Comparison of ENCODE assay signal across 31 cellular contexts in the genomic region with DNA sequence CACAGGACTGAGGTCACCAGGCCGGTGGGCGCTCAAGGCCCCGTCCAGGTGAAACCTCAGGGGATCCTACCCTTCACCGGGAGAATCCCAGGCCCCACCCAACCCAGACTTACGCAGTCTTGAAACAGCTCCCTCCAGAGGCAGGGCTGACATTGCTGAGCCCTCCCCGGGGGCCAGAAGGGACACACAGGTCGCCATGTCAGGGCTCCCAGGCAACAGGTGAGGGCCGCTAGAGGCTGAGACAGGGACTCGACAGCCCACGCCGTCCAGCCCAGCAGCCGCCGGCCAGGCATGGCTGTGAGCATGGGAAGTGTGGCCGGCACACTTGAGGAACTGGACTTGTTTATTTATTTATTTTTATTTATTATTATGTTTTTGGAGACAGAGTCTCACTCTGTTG. TPM values are rescaled to one million over a fixed set of nuclear protein-coding genes. Genes with fewer than 3 reads are reported as not detected.
DNase-seq lines count a peak whose midpoint lies in the region; FAIRE-seq and TF ChIP-seq lines count a peak whose summit lies in the region.
"Had no signal": no experiment of that assay in that cellular context is flagged by ENCODE, and none has a peak within 500 bp of the region (broad histone marks: within the 10 kb centered on the region; RNA-seq: fewer than 3 reads in every experiment).

No MANE protein-coding gene starts in this region.

- no peak overlapping the region for H3K4me2 ChIP-seq in DOHH2 (ENCODE audit: low read length)
- H3K4me2 ChIP-seq in smooth muscle cell, result no peak overlapping the region
- no peak overlapping the region for H3K4me2 ChIP-seq in GM23248 (ENCODE audit: unreplicated experiment)
- H3K4me2 ChIP-seq: A549 had no signal

- H3F3A ChIP-seq in DOHH2 (ENCODE audit: control insufficient read depth, insufficient read depth), result no peaks in the 10 kb centered on the region
- no peaks in the 10 kb centered on the region for H3F3A ChIP-seq in smooth muscle cell (ENCODE audit: low read depth)
- H3F3A ChIP-seq in GM23248 (ENCODE audit: insufficient read depth), result no peaks in the 10 kb centered on the region

- DNase-seq in NAMALWA (ENCODE audit: low spot score) (peak; percentile 46), chondrocyte (ENCODE audit: low spot score) (no peak), smooth muscle cell (lab: John Stamatoyannopoulos, UW; ENCODE audit: unreplicated experiment) (no peak), H54 (ENCODE audit: insufficient read length, low spot score) (no peak), GM23248 (no peak), retina (no peak), T1000 (lab: John Stamatoyannopoulos, UW) (no peak)
- DNase-seq: activated CD4-positive, alpha-beta T cell treated with anti-CD3 and anti-CD28 coated beads for 36 hours; activated CD8-positive, alpha-beta memory T cell treated with anti-CD3 and anti-CD28 coated beads, Interleukin-2, amount 50 U/mL, for 48 hours; activated CD8-positive, alpha-beta T cell treated with anti-CD3 and anti-CD28 coated beads for 36 hours; activated naive CD4-positive, alpha-beta T cell treated with Interleukin-2 at 50 U/mL for 16 hours; AML-193; CD4-positive, CD25-positive, alpha-beta regulatory T cell; HCEC 1CT; hippocampal formation; left colon; mammary epithelial cell; NCI-H1105 treated with DMSO at 0.1 percent for 48 hours; NCI-H2029; NCI-H226; NCI-H526 treated with DMSO at 0.1 percent for 48 hours; stimulated activated naive B cell treated with anti-CD40 and anti-IgM and Interleukin-4, amounts not matched to agents 10 μg/mL and 1 μg/mL and 100 μg/mL, for 72 hours; T-helper 9 cell; upper lobe of right lung had no signal

- H3K9me3 ChIP-seq in DOHH2 (ENCODE audit: control insufficient read depth, insufficient read depth, low read length) (no peaks in the 10 kb centered on the region), smooth muscle cell (replicated peaks; ENCODE audit: low read depth) (no peaks in the 10 kb centered on the region), GM23248 (ENCODE audit: low read depth) (no peaks in the 10 kb centered on the region)
- H3K9me3 ChIP-seq: A549, upper lobe of right lung had no signal

- no peaks in the 10 kb centered on the region for H3K9me2 ChIP-seq in DOHH2 (replicated peaks; ENCODE audit: control insufficient read depth, low read length)
- no peaks in the 10 kb centered on the region for H3K9me2 ChIP-seq in GM23248 (ENCODE audit: insufficient read depth)

- no peak for FAIRE-seq in H54 (lab: Jason Lieb, UNC)
- FAIRE-seq: A549, GM12878 had no signal

- H3K27me3 Mint-ChIP-seq in chondrocyte (ENCODE audit: low read depth), result no peaks in the 10 kb centered on the region
- H3K27me3 Mint-ChIP-seq: activated CD4-positive, alpha-beta T cell treated with anti-CD3 and anti-CD28 coated beads for 36 hours; activated CD8-positive, alpha-beta T cell treated with anti-CD3 and anti-CD28 coated beads for 36 hours; CD4-positive, CD25-positive, alpha-beta regulatory T cell; IgD-negative memory B cell had no signal

- H3K4me3 ChIP-seq in DOHH2 (ENCODE audit: low read length) (no peak overlapping the region), smooth muscle cell (no peak overlapping the region), GM23248 (no peak overlapping the region)
- H3K4me3 ChIP-seq: A549, GM12878, upper lobe of right lung had no signal

- H3K9me3 Mint-ChIP-seq in chondrocyte (ENCODE audit: low read depth), result no peaks in the 10 kb centered on the region
- H3K9me3 Mint-ChIP-seq: activated CD8-positive, alpha-beta T cell treated with anti-CD3 and anti-CD28 coated beads for 36 hours; activated T-helper 1 cell treated with anti-CD3 and anti-CD28 coated beads, Interleukin-12 subunit alpha, Interleukin-12 subunit beta, Interleukin-2, Interleukin-4 antibody, amounts not matched to agents 30 ng/mL and 10 ng/mL and 1 ng/mL, durations not matched to agents 14 hours and 24 hours and 36 hours; CD4-positive, CD25-positive, alpha-beta regulatory T cell; IgD-negative memory B cell; nephron; stimulated activated naive B cell treated with anti-CD40 and anti-IgM and Interleukin-4, amounts not matched to agents 10 μg/mL and 1 μg/mL and 100 μg/mL, for 72 hours had no signal

- no peak overlapping the region for H3K9ac ChIP-seq in smooth muscle cell (ENCODE audit: low read depth)
- no peak overlapping the region for H3K9ac ChIP-seq in GM23248

- no peak overlapping the region for H3K4me3 Mint-ChIP-seq in chondrocyte (ENCODE audit: unreplicated experiment)
- H3K4me3 Mint-ChIP-seq: activated CD4-positive, alpha-beta T cell treated with anti-CD3 and anti-CD28 coated beads for 36 hours; activated CD8-positive, alpha-beta T cell treated with anti-CD3 and anti-CD28 coated beads for 36 hours; activated T-helper 1 cell treated with anti-CD3 and anti-CD28 coated beads, Interleukin-12 subunit alpha, Interleukin-12 subunit beta, Interleukin-2, Interleukin-4 antibody, amounts not matched to agents 30 ng/mL and 10 ng/mL and 1 ng/mL, durations not matched to agents 14 hours and 24 hours and 36 hours; CD4-positive, CD25-positive, alpha-beta regulatory T cell; IgD-negative memory B cell; nephron; stimulated activated naive B cell treated with anti-CD40 and anti-IgM and Interleukin-4, amounts not matched to agents 10 μg/mL and 1 μg/mL and 100 μg/mL, for 72 hours had no signal

- no peak overlapping the region for H3K27ac Mint-ChIP-seq in chondrocyte (ENCODE audit: unreplicated experiment)
- H3K27ac Mint-ChIP-seq: activated CD4-positive, alpha-beta T cell treated with anti-CD3 and anti-CD28 coated beads for 36 hours; activated CD8-positive, alpha-beta T cell treated with anti-CD3 and anti-CD28 coated beads for 36 hours; activated T-helper 1 cell treated with anti-CD3 and anti-CD28 coated beads, Interleukin-12 subunit alpha, Interleukin-12 subunit beta, Interleukin-2, Interleukin-4 antibody, amounts not matched to agents 30 ng/mL and 10 ng/mL and 1 ng/mL, durations not matched to agents 14 hours and 24 hours and 36 hours; IgD-negative memory B cell; nephron; stimulated activated naive B cell treated with anti-CD40 and anti-IgM and Interleukin-4, amounts not matched to agents 10 μg/mL and 1 μg/mL and 100 μg/mL, for 72 hours had no signal

- H4K20me1 ChIP-seq in DOHH2 (ENCODE audit: control insufficient read depth, insufficient read depth, low read depth, low read length) (no peaks in the 10 kb centered on the region), smooth muscle cell (ENCODE audit: low read depth) (peaks cover 33% of the 10 kb centered on the region), GM23248 (ENCODE audit: insufficient read depth) (no peaks in the 10 kb centered on the region)

- H3K27ac ChIP-seq in DOHH2 (ENCODE audit: low read depth, low read length), result no peak overlapping the region
- no peak overlapping the region for H3K27ac ChIP-seq in smooth muscle cell (ENCODE audit: low read depth)
- no peak overlapping the region for H3K27ac ChIP-seq in GM23248
- H3K27ac ChIP-seq: upper lobe of right lung, VCaP had no signal

- H2AFZ ChIP-seq in smooth muscle cell (ENCODE audit: low read depth) (no peak overlapping the region), GM23248 (no peak overlapping the region)

- H3K36me3 Mint-ChIP-seq in chondrocyte (ENCODE audit: low read depth), result no peaks in the 10 kb centered on the region
- H3K36me3 Mint-ChIP-seq: CD4-positive, CD25-positive, alpha-beta regulatory T cell; IgD-negative memory B cell; stimulated activated naive B cell treated with anti-CD40 and anti-IgM and Interleukin-4, amounts not matched to agents 10 μg/mL and 1 μg/mL and 100 μg/mL, for 72 hours had no signal

- TF ChIP-seq CTCF in DOHH2 (IDR thresholded peaks at IDR 0.05; ENCODE audit: low read depth, low read length, poor library complexity, severe bottlenecking), result peak; percentile 40
- TF ChIP-seq CTCF in chondrocyte (IDR thresholded peaks at IDR 0.05), result peak; percentile 22
- peak; percentile 5 for TF ChIP-seq CTCF in smooth muscle cell (IDR thresholded peaks at IDR 0.05; ENCODE audit: borderline replicate concordance, insufficient read depth, poor library complexity, severe bottlenecking)

- H3K4me1 Mint-ChIP-seq in chondrocyte (ENCODE audit: low read depth), result peaks cover 17% of the 10 kb centered on the region
- H3K4me1 Mint-ChIP-seq: activated CD4-positive, alpha-beta T cell treated with anti-CD3 and anti-CD28 coated beads for 36 hours; CD4-positive, CD25-positive, alpha-beta regulatory T cell; IgD-negative memory B cell; nephron; stimulated activated naive B cell treated with anti-CD40 and anti-IgM and Interleukin-4, amounts not matched to agents 10 μg/mL and 1 μg/mL and 100 μg/mL, for 72 hours had no signal

- H3K4me1 ChIP-seq in DOHH2 (ENCODE audit: control insufficient read depth, low read length), result no peaks in the 10 kb centered on the region
- H3K4me1 ChIP-seq in smooth muscle cell (ENCODE audit: low read depth), result peaks cover 4% of the 10 kb centered on the region
- H3K4me1 ChIP-seq in GM23248 (ENCODE audit: insufficient read depth), result no peaks in the 10 kb centered on the region
- H3K4me1 ChIP-seq: upper lobe of right lung had no signal

- 0 out of 2 replicates have a peak, but pooled peaks cover 2% of the 10 kb centered on the region for H3K27me3 ChIP-seq in DOHH2 (ENCODE audit: control insufficient read depth, low read length)
- H3K27me3 ChIP-seq in smooth muscle cell (ENCODE audit: low read depth), result no peaks in the 10 kb centered on the region
- no peaks in the 10 kb centered on the region for H3K27me3 ChIP-seq in GM23248 (replicated peaks; ENCODE audit: insufficient read depth)
- H3K27me3 ChIP-seq: upper lobe of right lung had no signal

- H3K36me3 ChIP-seq in DOHH2 (ENCODE audit: control insufficient read depth, low read length), result no peaks in the 10 kb centered on the region
- no peaks in the 10 kb centered on the region for H3K36me3 ChIP-seq in smooth muscle cell (ENCODE audit: low read depth)
- no peaks in the 10 kb centered on the region for H3K36me3 ChIP-seq in GM23248 (ENCODE audit: low read depth)

- in situ Hi-C loops in GM23248 (cut with MboI), result no loop called here

- no peak for TF ChIP-seq POLR2A in H54 (IDR thresholded peaks at IDR 0.05; ENCODE audit: low read depth, low read length)

- 92% methylated on average over 14 of the region's 14 CpGs for WGBS in smooth muscle cell (ENCODE audit: low lambda C conversion rate)
- WGBS in GM23248 (ENCODE audit: low coverage in 1 of 2, low lambda C conversion rate in 2 of 2, missing lambda C conversion rate in 2 of 2), 2 experiments, result 89 to 93% methylated on average over 10 to 14 of the region's 14 CpGs

- no peaks in the 10 kb centered on the region for H3K79me2 ChIP-seq in DOHH2 (ENCODE audit: control insufficient read depth, low read length)
- no peaks in the 10 kb centered on the region for H3K79me2 ChIP-seq in smooth muscle cell (ENCODE audit: low read depth)
- 0 out of 2 replicates have a peak, but pooled peaks cover 4% of the 10 kb centered on the region for H3K79me2 ChIP-seq in GM23248 (ENCODE audit: insufficient read depth)

RNA-seq across cellular contexts. Expression of gene MICALL2, which starts 10.3 kb away (rescaled TPM):
- total RNA-seq in chondrocyte, result 44.5 to 56.9 TPM (median 45.2 TPM) in 3 replicates
- 4.2 and 9.3 TPM in 2 replicates for total RNA-seq in smooth muscle cell
- polyA plus RNA-seq in smooth muscle cell, result 18.9 and 19.9 TPM in 2 replicates
- 10.6 and 12.2 TPM in 2 replicates for total RNA-seq in GM23248 (2014; rRNA removed; shearing (Covaris generic))
- 6.4 and 7.5 TPM in 2 replicates for polyA plus RNA-seq in GM23248 (2016; fragmentation: Nextera tagmentation; extraction: Ambion mirVana)
- polyA plus RNA-seq: IgD-negative memory B cell had no signal

RNA-seq across cellular contexts. Expression of gene INTS1, which starts 55.2 kb away (rescaled TPM):
- total RNA-seq in chondrocyte (74.8 to 94.4 TPM (median 80.4 TPM) in 3 replicates), smooth muscle cell (18.2 and 18.9 TPM in 2 replicates)
- polyA plus RNA-seq in smooth muscle cell (48.0 and 51.2 TPM in 2 replicates), GM23248 (2016; fragmentation: Nextera tagmentation; extraction: Ambion mirVana) (24.8 and 25.4 TPM in 2 replicates)
- 44.4 and 44.7 TPM in 2 replicates for total RNA-seq in GM23248 (2014; rRNA removed; shearing (Covaris generic))
